In the genomic region with DNA sequence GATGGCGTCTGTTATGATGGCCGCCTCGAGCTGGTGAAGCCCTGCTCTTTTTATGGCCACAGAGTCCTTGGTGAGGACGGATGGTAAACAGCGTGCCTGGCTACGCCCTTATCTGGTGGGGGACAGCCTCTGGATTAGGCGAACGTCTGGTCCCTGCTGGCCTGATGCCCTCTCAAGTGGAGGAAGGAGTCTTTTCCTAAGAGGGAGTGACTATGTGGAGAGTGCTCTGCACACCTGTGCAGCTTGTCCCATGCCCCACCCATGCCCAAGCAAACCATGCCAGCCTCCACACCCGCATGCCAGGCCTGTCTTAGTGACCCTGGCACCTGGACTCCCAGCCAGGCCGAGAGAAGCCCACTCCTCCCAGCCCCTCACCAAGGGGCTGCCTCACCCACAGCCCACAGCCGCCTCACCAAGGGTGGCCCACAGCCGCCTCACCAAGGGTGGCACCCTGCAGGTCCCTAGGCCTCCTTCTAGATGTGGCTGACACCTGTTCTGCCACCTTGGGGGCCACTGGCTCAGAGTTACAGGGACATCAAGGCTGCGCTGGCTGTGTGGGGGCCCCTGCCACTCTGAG, we compare ENCODE assay signal across 25 cellular contexts. TPM values are rescaled to one million over a fixed set of nuclear protein-coding genes. Genes with fewer than 3 reads are reported as not detected.
DNase-seq lines count a peak whose midpoint lies in the region; ATAC-seq, FAIRE-seq and TF ChIP-seq lines count a peak whose summit lies in the region.
"Had no signal": no experiment of that assay in that cellular context is flagged by ENCODE, and none has a peak within 500 bp of the region (broad histone marks: within the 10 kb centered on the region; RNA-seq: fewer than 3 reads in every experiment).

No MANE protein-coding gene starts in this region.

- H3K27ac Mint-ChIP-seq in osteocyte (ENCODE audit: unreplicated experiment): no peak overlapping the region
- H3K27ac Mint-ChIP-seq: H9, HFFc6, IgD-negative memory B cell had no signal

- CTCF ChIA-PET in HepG2 (lab: Yijun Ruan, JAX; ENCODE audit: low intra/inter-chr PET ratio, low total read pairs): no interaction called here

- H3K4me1 ChIP-seq in colonic mucosa (no peaks in the 10 kb centered on the region), mucosa of descending colon (ENCODE audit: low read depth) (no peaks in the 10 kb centered on the region), HepG2 (ENCODE audit: insufficient read depth, low read length) (no peaks in the 10 kb centered on the region)

- peak; percentile 21 for DNase-seq in Right ventricle myocardium inferior (ENCODE audit: missing footprints)
- DNase-seq in left ventricle myocardium superior: no peak
- peak; percentile 28 for DNase-seq in colonic mucosa
- peak; percentile 15 to 42 (median 40) for DNase-seq in mucosa of descending colon
- DNase-seq in HepG2 (ENCODE audit: low spot score): no peak
- DNase-seq in osteocyte (ENCODE audit: extremely low spot score, unreplicated experiment): no peak
- DNase-seq: 8988T, ACHN, Calu3, DMS153, DND-41, H9, HFFc6, NCI-H1048, NCI-H1417, NCI-H1694 treated with DMSO at 0.1 percent for 48 hours, NCI-H2081, NCI-H345, NCI-H510A treated with DMSO at 0.1 percent for 48 hours, NCI-H774, SK-N-SH had no signal

- H3K27me3 ChIP-seq in colonic mucosa: no peaks in the 10 kb centered on the region
- H3K27me3 ChIP-seq in HepG2 (ENCODE audit: control insufficient read depth in 1 of 2, insufficient read depth in 2 of 2, low read length in 2 of 2): peaks cover 0 to 20% of the 10 kb centered on the region in 2 experiments; a peak in 2 of 5 replicates

- H3K4me3 ChIP-seq in colonic mucosa (no peak overlapping the region), mucosa of descending colon (no peak overlapping the region), HepG2 (replicated peaks in 1 of 3; ENCODE audit: insufficient read depth in 1 of 3, low read depth in 2 of 3, low read length in 3 of 3) (no peak overlapping the region)

- no peak for TF ChIP-seq POLR2A in HepG2 (IDR thresholded peaks at IDR 0.05; ENCODE audit: insufficient read depth in 1 of 2, low read depth in 2 of 2, low read length in 2 of 2)

- in situ Hi-C loops in HepG2 (cut with HindIII; ENCODE audit: extremely low pct_ligation_motif_present, low pct_unique_long_range_greater_than_20kb): no loop called here

- no peak overlapping the region for H3K4me3 Mint-ChIP-seq in osteocyte (ENCODE audit: unreplicated experiment)
- H3K4me3 Mint-ChIP-seq: H9, HFFc6, IgD-negative memory B cell had no signal

- ATAC-seq in Right ventricle myocardium inferior: no peak
- no peak for ATAC-seq in left ventricle myocardium superior
- peak; percentile 67 for ATAC-seq in mucosa of descending colon
- ATAC-seq in HG03175 (IDR thresholded peaks at IDR 0.05; ENCODE audit: unreplicated experiment): no peak
- no peak for ATAC-seq in HepG2

- no peaks in the 10 kb centered on the region for H4K20me1 ChIP-seq in HepG2 (ENCODE audit: insufficient read depth, low read length)

- no TSS peak for BruUV-seq in HepG2 (replicated peaks; lab: Mats Ljungman, UMichigan)

- H3K27me3 Mint-ChIP-seq in osteocyte (ENCODE audit: unreplicated experiment): peaks cover 6% of the 10 kb centered on the region

- TF ChIP-seq CTCF in colonic mucosa (IDR thresholded peaks at IDR 0.05) (no peak), mucosa of descending colon (IDR thresholded peaks at IDR 0.05) (no peak), HepG2 (CRISPR knock-in tag; IDR thresholded peaks at IDR 0.05) (no peak), osteocyte (IDR thresholded peaks at IDR 0.05) (no peak)

- H3K9me3 Mint-ChIP-seq in osteocyte (ENCODE audit: unreplicated experiment): no peaks in the 10 kb centered on the region
- H3K9me3 Mint-ChIP-seq: H9, HFFc6 had no signal

- intact Hi-C loops in Right ventricle myocardium inferior (cut with DNase I): no loop called here
- intact Hi-C loops in left ventricle myocardium superior (cut with micrococcal nuclease): no loop called here
- intact Hi-C loops in colonic mucosa (cut with DNase I): no loop called here
- intact Hi-C loops in mucosa of descending colon (cut with DNase I, micrococcal nuclease): no loop called here
- intact Hi-C loops in HepG2 (cut with micrococcal nuclease; ENCODE audit: unreplicated experiment): no loop called here

- H3K9me3 ChIP-seq in colonic mucosa (no peaks in the 10 kb centered on the region), mucosa of descending colon (no peaks in the 10 kb centered on the region), HepG2 (ENCODE audit: low read length) (no peaks in the 10 kb centered on the region)
- H3K9me3 ChIP-seq: SK-N-SH had no signal

- POLR2A ChIA-PET in HepG2 (lab: Yijun Ruan, JAX): no interaction called here

- H3K36me3 Mint-ChIP-seq in osteocyte (ENCODE audit: unreplicated experiment): peaks cover 3% of the 10 kb centered on the region
- H3K36me3 Mint-ChIP-seq: IgD-negative memory B cell had no signal

- no peak for TF ChIP-seq RAD21 in HepG2 (CRISPR knock-in tag; IDR thresholded peaks at IDR 0.05)

- no peak overlapping the region for H3K4me2 ChIP-seq in HepG2 (ENCODE audit: low read depth, low read length)
- H3K4me2 ChIP-seq: SK-N-SH had no signal

- peaks cover 27% of the 10 kb centered on the region for H3K4me1 Mint-ChIP-seq in osteocyte (ENCODE audit: unreplicated experiment)
- H3K4me1 Mint-ChIP-seq: IgD-negative memory B cell had no signal

- H3K9ac ChIP-seq in colonic mucosa (ENCODE audit: low read depth in 2 of 2, low read length in 2 of 2): no peak overlapping the region
- no peak overlapping the region for H3K9ac ChIP-seq in HepG2 (ENCODE audit: insufficient read depth, low read depth, low read length)
- H3K9ac ChIP-seq: SK-N-SH had no signal

- FAIRE-seq in HepG2 (lab: Jason Lieb, UNC): no peak
- FAIRE-seq: GM12892, RCC 7860 had no signal

- H3K27ac ChIP-seq in colonic mucosa (no peak overlapping the region), HepG2 (ENCODE audit: extremely low read length, insufficient read depth, low read length) (no peak overlapping the region)

- WGBS in HepG2 (ENCODE audit: low lambda C conversion rate): 0% methylated on average over 8 of the region's 13 CpGs

- H3K79me2 ChIP-seq in HepG2 (ENCODE audit: insufficient read depth, low read length): no peaks in the 10 kb centered on the region

- H3K36me3 ChIP-seq in colonic mucosa (no peaks in the 10 kb centered on the region), mucosa of descending colon (ENCODE audit: low read depth) (no peaks in the 10 kb centered on the region), HepG2 (replicated peaks in 1 of 2; ENCODE audit: control insufficient read depth in 1 of 2, insufficient read depth in 2 of 2, low read length in 2 of 2) (no peaks in the 10 kb centered on the region)

- TF ChIP-seq EP300 in HepG2 (IDR thresholded peaks at IDR 0.05; ENCODE audit: low read depth in 2 of 2, low read length in 2 of 2) (no peak), HepG2 (CRISPR knock-in tag; IDR thresholded peaks at IDR 0.05; ENCODE audit: borderline replicate concordance) (no peak)

- H2AFZ ChIP-seq in HepG2 (ENCODE audit: low read length): no peak overlapping the region

TF ChIP-seq in HepG2, 621 proteins besides CTCF, POLR2A, EP300 and RAD21 (continues in another document):
- TF ChIP-seq YY1 (IDR thresholded peaks at IDR 0.05; ENCODE audit: insufficient read depth, insufficient replicate concordance, low read depth, low read length) (no peak), MTF2 (CRISPR knock-in tag; IDR thresholded peaks at IDR 0.05; ENCODE audit: borderline replicate concordance) (no peak), EED (CRISPR knock-in tag; IDR thresholded peaks at IDR 0.05) (no peak)
- TF ChIP-seq, protein P1, sequence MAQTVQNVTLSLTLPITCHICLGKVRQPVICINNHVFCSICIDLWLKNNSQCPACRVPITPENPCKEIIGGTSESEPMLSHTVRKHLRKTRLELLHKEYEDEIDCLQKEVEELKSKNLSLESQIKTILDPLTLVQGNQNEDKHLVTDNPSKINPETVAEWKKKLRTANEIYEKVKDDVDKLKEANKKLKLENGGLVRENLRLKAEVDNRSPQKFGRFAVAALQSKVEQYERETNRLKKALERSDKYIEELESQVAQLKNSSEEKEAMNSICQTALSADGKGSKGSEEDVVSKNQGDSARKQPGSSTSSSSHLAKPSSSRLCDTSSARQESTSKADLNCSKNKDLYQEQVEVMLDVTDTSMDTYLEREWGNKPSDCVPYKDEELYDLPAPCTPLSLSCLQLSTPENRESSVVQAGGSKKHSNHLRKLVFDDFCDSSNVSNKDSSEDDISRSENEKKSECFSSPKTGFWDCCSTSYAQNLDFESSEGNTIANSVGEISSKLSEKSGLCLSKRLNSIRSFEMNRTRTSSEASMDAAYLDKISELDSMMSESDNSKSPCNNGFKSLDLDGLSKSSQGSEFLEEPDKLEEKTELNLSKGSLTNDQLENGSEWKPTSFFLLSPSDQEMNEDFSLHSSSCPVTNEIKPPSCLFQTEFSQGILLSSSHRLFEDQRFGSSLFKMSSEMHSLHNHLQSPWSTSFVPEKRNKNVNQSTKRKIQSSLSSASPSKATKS (CRISPR knock-in tag; IDR thresholded peaks at IDR 0.05): no peak

RNA-seq across cellular contexts. Expression of gene WNT9A, which starts 40.2 kb away (rescaled TPM):
- 0.73 TPM for total RNA-seq in Right ventricle myocardium inferior
- total RNA-seq in left ventricle myocardium superior: 2.5 TPM
- total RNA-seq in colonic mucosa: 1 to 10 TPM; 2.6 to 3.3 TPM
- total RNA-seq in mucosa of descending colon: 10 to 100 TPM in 1 of 3 donors, 1 to 10 TPM in 2; 1.7 to 12.7 (median 2.4) TPM
- 0.04 TPM in 2 replicates for total RNA-seq in HepG2 (2016; rRNA removed; fragmentation: Illumina TruSeq; extraction: Trizol)
- not detected in 2 replicates for total RNA-seq in HepG2 (2016; cell fraction: cytosol; rRNA removed; fragmentation: Illumina TruSeq; extraction: Trizol; ENCODE audit: low read depth)
- total RNA-seq in HepG2 (2016; cell fraction: insoluble cytoplasmic fraction; rRNA removed; fragmentation: Illumina TruSeq; extraction: Trizol): 0.04 TPM in 1 of 2 replicates, not detected in the other
- not detected in 2 replicates for total RNA-seq in HepG2 (2016; cell fraction: membrane; rRNA removed; fragmentation: Illumina TruSeq; extraction: Trizol)
- total RNA-seq in HepG2 (2016; cell fraction: nucleus; rRNA removed; fragmentation: Illumina TruSeq; extraction: Trizol): not detected in 2 replicates
- polyA plus RNA-seq in HepG2 (2011; rRNA removed): not detected in 2 replicates
- 0.04 TPM in 1 of 2 replicates, not detected in the other for polyA plus RNA-seq in HepG2 (2011; cell fraction: cytosol; rRNA removed)
- polyA plus RNA-seq in HepG2 (2011; cell fraction: nucleus; rRNA removed): 0.06 and 0.07 TPM in 2 replicates
- 0.04 TPM in 1 of 2 replicates, not detected in the other for polyA plus RNA-seq in HepG2 (2012)
- polyA plus RNA-seq in HepG2 (2016; cell fraction: cytosol; fragmentation: Illumina TruSeq; extraction: Trizol; ENCODE audit: low read depth): not detected in 2 replicates
- polyA plus RNA-seq in HepG2 (2016; cell fraction: insoluble cytoplasmic fraction; fragmentation: Illumina TruSeq; extraction: Trizol; ENCODE audit: low read depth): not detected in 2 replicates
- polyA plus RNA-seq in HepG2 (2016; cell fraction: membrane; fragmentation: Illumina TruSeq; extraction: Trizol; ENCODE audit: low read depth): not detected in 2 replicates
- polyA plus RNA-seq in HepG2 (2016; cell fraction: nucleus; fragmentation: Illumina TruSeq; extraction: Trizol; ENCODE audit: insufficient read depth, low read depth): not detected in 2 replicates
- 0.04 and 2.6 TPM in 2 replicates for polyA minus RNA-seq in HepG2 (2011; rRNA and poly(A)+ RNA removed; ENCODE audit: low replicate concordance)
- polyA minus RNA-seq in HepG2 (2011; cell fraction: cytosol; rRNA and poly(A)+ RNA removed): not detected in 2 replicates
- not detected in 2 replicates for polyA minus RNA-seq in HepG2 (2011; cell fraction: nucleus; rRNA and poly(A)+ RNA removed)
- 4.8 and 4.9 TPM in 2 replicates for total RNA-seq in osteocyte
- polyA plus RNA-seq: IgD-negative memory B cell had no signal

Comparison
In these comparisons a context has a peak if more than half of its experiments do, and no peak if none do; other contexts are left out.
1. DNase-seq: peak in Right ventricle myocardium inferior (single experiment), colonic mucosa (single experiment) and mucosa of descending colon (3 of 3); none in left ventricle myocardium superior (single experiment), HepG2 (single experiment) and osteocyte (single experiment).